Comparison of ENCODE assay signal across 8 cellular contexts in the genomic region with DNA sequence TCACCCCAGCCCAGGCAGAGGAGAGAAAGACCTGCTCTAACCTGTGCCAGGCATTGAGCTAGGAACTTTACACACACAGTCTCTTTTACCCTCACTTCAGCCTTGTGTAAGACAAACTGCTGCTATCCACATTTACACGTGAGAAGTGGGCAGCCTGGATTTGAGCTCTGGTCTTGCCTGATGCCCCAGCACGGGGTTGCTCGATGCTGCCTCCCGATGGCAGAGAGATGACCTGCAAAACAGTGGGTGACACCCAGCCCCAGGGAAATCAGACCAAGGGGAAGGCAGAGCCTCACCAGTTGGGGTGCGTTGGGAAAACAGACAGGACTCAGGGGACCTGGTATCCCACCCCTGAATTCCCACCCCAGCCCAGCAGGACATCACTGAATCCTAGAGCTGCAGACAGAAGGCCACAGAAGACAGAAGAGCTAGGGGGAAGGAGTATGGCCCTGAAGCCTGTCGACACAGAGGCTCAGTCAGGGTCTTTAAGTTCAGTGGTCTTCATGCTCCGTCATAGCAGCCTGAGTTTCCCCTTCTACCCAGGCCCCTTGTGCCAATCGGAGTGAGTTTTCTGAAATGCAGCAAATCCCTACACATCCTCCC. TPM values are rescaled to one million over a fixed set of nuclear protein-coding genes. Genes with fewer than 3 reads are reported as not detected.
A peak's percentile ranks its signal among the peaks of the same experiment; 100 is the strongest.
DNase-seq lines count a peak whose midpoint lies in the region; ATAC-seq, FAIRE-seq and TF ChIP-seq lines count a peak whose summit lies in the region.

No MANE protein-coding gene starts in this region.

- no peak overlapping the region for H3K27ac ChIP-seq in A549
- no peak overlapping the region for H3K27ac ChIP-seq in vagina

- no peak for FAIRE-seq in A549 (lab: Jason Lieb, UNC)

- CTCF ChIA-PET in A549 (lab: Yijun Ruan, JAX), result interaction anchor here (0.5 to 6.7 kb wide), 9 partner anchors 13 to 500 kb away, joined by 3 to 39 read pairs (median 3); no protein-coding TSS in a partner anchor

- TF ChIP-seq EP300 in A549 (IDR thresholded peaks at IDR 0.05), result no peak

- ATAC-seq in A549 (peak; percentile 68 to 85; a peak in 4 of 6 replicates), natural killer cell (peak in 2 of 3 donors; percentile 41 to 51), HG02981 (IDR thresholded peaks at IDR 0.05; ENCODE audit: unreplicated experiment) (no peak)

- intact Hi-C loops in natural killer cell (cut with micrococcal nuclease) (no loop called here), vagina (cut with DNase I) (no loop called here)

- peak in 1 of 2 experiments; percentile 44; a peak in 4 of 5 replicates for TF ChIP-seq RAD21 in A549 (conservative IDR thresholded peaks at IDR 0.05 in 1 of 2, IDR thresholded peaks at IDR 0.05 in 1 of 2)

- H3K36me3 ChIP-seq in NT2/D1 (ENCODE audit: insufficient read depth, insufficient read length, low read length), result no peaks in the 10 kb centered on the region
- H3K36me3 ChIP-seq in vagina, result no peaks in the 10 kb centered on the region

- peaks cover 31 to 49% of the 10 kb centered on the region in 2 donors for H3K27me3 Mint-ChIP-seq in natural killer cell (ENCODE audit: low read depth in 2 of 2)

- TF ChIP-seq POLR2A in A549 (IDR thresholded peaks at IDR 0.05; ENCODE audit: low read length) (no peak), vagina (IDR thresholded peaks at IDR 0.05) (no peak)

- no peak overlapping the region for H3K4me3 Mint-ChIP-seq in natural killer cell

- H3K9me3 ChIP-seq in A549 (peaks cover 5% of the 10 kb centered on the region; the same call in 1 of the 3 replicates), NT2/D1 (ENCODE audit: insufficient read depth, low read length) (peaks cover 10% of the 10 kb centered on the region; the same call in 1 of the 2 replicates), vagina (no peaks in the 10 kb centered on the region)

- TF ChIP-seq CTCF in A549 (IDR thresholded peaks at IDR 0.05) (peak; percentile 39), natural killer cell (IDR thresholded peaks at IDR 0.05) (no peak), vagina (IDR thresholded peaks at IDR 0.05) (no peak)

- peaks cover 3% of the 10 kb centered on the region for H3K27me3 ChIP-seq in NT2/D1 (ENCODE audit: insufficient read depth, insufficient read length)
- no peaks in the 10 kb centered on the region for H3K27me3 ChIP-seq in vagina

- H3K36me3 Mint-ChIP-seq in natural killer cell, result no peaks in the 10 kb centered on the region

- H3K4me3 ChIP-seq in A549 (no peak overlapping the region), NT2/D1 (ENCODE audit: insufficient read length, low read depth) (no peak overlapping the region), vagina (no peak overlapping the region)

- no peaks in the 10 kb centered on the region for H3K9me3 Mint-ChIP-seq in natural killer cell

- H3K4me2 ChIP-seq in A549, result no peak overlapping the region

- H3K4me1 Mint-ChIP-seq in natural killer cell, result peaks cover 18 to 30% of the 10 kb centered on the region in 2 donors

- peak; percentile 43 to 50 for DNase-seq in A549 (ENCODE audit: low read depth in 1 of 2, low spot score in 1 of 2)
- DNase-seq in GM03348 (ENCODE audit: low spot score), result peak; percentile 80
- peak; percentile 27 for DNase-seq in NT2/D1 (ENCODE audit: low read depth, low spot score)
- DNase-seq in dermis blood vessel endothelial cell, result peak; percentile 67
- no peak for DNase-seq in natural killer cell
- no peak for DNase-seq in vagina (ENCODE audit: extremely low spot score in 2 of 2)
- DNase-seq in NCI-H446 treated with DMSO at 0.1 percent for 48 hours (lab: John Stamatoyannopoulos, UW), result no peak

- no peak overlapping the region for H3K27ac Mint-ChIP-seq in natural killer cell

- H3K4me1 ChIP-seq in A549 (no peaks in the 10 kb centered on the region), NT2/D1 (ENCODE audit: insufficient read depth, insufficient read length) (peaks cover 2% of the 10 kb centered on the region), vagina (peaks cover 5% of the 10 kb centered on the region)

- WGBS in A549 (ENCODE audit: missing lambda C conversion rate), result 26% methylated on average over 7 of the region's 8 CpGs

- no peak overlapping the region for H3K9ac ChIP-seq in NT2/D1 (ENCODE audit: insufficient read length, low read depth)

- POLR2A ChIA-PET in A549 (lab: Yijun Ruan, JAX), result interaction anchor here (0.6 kb wide), 2 partner anchors 32 to 130 kb away, joined by 3 to 11 read pairs; a partner anchor contains a TSS

TF ChIP-seq in A549, 52 proteins besides CTCF, POLR2A, EP300 and RAD21:
- TF ChIP-seq RNF2 (IDR thresholded peaks at IDR 0.05; ENCODE audit: borderline replicate concordance, low read depth) (no peak), BHLHE40 (IDR thresholded peaks at IDR 0.05; ENCODE audit: low read depth, low read length) (no peak), FOXS1 (CRISPR knock-in tag; IDR thresholded peaks at IDR 0.05) (no peak), RARB (CRISPR knock-in tag; IDR thresholded peaks at IDR 0.05) (no peak), ESRRA (IDR thresholded peaks at IDR 0.05; ENCODE audit: borderline replicate concordance, low read length) (no peak), RFX5 (IDR thresholded peaks at IDR 0.05) (no peak), FOSL2 (IDR thresholded peaks at IDR 0.05) (no peak), FOSL2 (CRISPR knock-in tag; IDR thresholded peaks at IDR 0.05) (no peak), NR3C1 (IDR thresholded peaks at IDR 0.05) (no peak), NFE2L2 (conservative IDR thresholded peaks at IDR 0.05; ENCODE audit: low read length) (no peak), HEYL (CRISPR knock-in tag; IDR thresholded peaks at IDR 0.05) (no peak), EHF (CRISPR knock-in tag; IDR thresholded peaks at IDR 0.05) (no peak), KDM1A (IDR thresholded peaks at IDR 0.05; ENCODE audit: low read depth) (no peak), NPAS2 (CRISPR knock-in tag; IDR thresholded peaks at IDR 0.05; ENCODE audit: borderline replicate concordance) (no peak), KDM5A (IDR thresholded peaks at IDR 0.05) (no peak)
- TF ChIP-seq, protein P1, sequence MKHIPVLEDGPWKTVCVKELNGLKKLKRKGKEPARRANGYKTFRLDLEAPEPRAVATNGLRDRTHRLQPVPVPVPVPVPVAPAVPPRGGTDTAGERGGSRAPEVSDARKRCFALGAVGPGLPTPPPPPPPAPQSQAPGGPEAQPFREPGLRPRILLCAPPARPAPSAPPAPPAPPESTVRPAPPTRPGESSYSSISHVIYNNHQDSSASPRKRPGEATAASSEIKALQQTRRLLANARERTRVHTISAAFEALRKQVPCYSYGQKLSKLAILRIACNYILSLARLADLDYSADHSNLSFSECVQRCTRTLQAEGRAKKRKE (CRISPR knock-in tag; IDR thresholded peaks at IDR 0.05; ENCODE audit: low read depth), result no peak

RNA-seq across cellular contexts. Expression of a gene that starts 1.0 kb away (rescaled TPM):
- polyA plus RNA-seq in A549 (2011; rRNA removed) (not detected in 2 replicates), A549 (2017; fragmentation: RNase III; extraction: RNeasy Plus Mini Kit Qiagen cat#74134 plus additional on column Dnase treatment) (not detected in 3 replicates)
- polyA plus RNA-seq in A549 (2012; cell fraction: cytosol; rRNA removed), result not detected in 2 replicates
- not detected in 2 replicates for polyA plus RNA-seq in A549 (2012; cell fraction: nucleus; rRNA removed)
- not detected in 2 replicates for polyA minus RNA-seq in A549 (2011; rRNA and poly(A)+ RNA removed)
- total RNA-seq in dermis blood vessel endothelial cell (not detected in 2 replicates), natural killer cell (under 1 TPM in 1 of 3 donors, not detected in 2; 0.20 TPM), vagina (not detected)

RNA-seq across cellular contexts. Expression of a gene that starts 41.3 kb away (rescaled TPM):
- polyA plus RNA-seq in A549 (2011; rRNA removed) (2.2 and 3.5 TPM in 2 replicates), A549 (2017; fragmentation: RNase III; extraction: RNeasy Plus Mini Kit Qiagen cat#74134 plus additional on column Dnase treatment) (0.62 to 1.3 TPM (median 1.0 TPM) in 3 replicates)
- polyA plus RNA-seq in A549 (2012; cell fraction: cytosol; rRNA removed), result 0.25 and 0.34 TPM in 2 replicates
- 0.13 and 0.34 TPM in 2 replicates for polyA plus RNA-seq in A549 (2012; cell fraction: nucleus; rRNA removed)
- polyA minus RNA-seq in A549 (2011; rRNA and poly(A)+ RNA removed), result 1.5 and 1.7 TPM in 2 replicates
- total RNA-seq in dermis blood vessel endothelial cell (0.05 TPM in 1 of 2 replicates, not detected in the other), natural killer cell (not detected), vagina (0.98 TPM)

RNA-seq across cellular contexts. Expression of a gene that starts 44.4 kb away (rescaled TPM):
- polyA plus RNA-seq in A549 (2011; rRNA removed) (0.04 and 0.05 TPM in 2 replicates), A549 (2017; fragmentation: RNase III; extraction: RNeasy Plus Mini Kit Qiagen cat#74134 plus additional on column Dnase treatment) (0.13 to 0.25 TPM (median 0.21 TPM) in 3 replicates)
- 0.07 and 0.10 TPM in 2 replicates for polyA plus RNA-seq in A549 (2012; cell fraction: cytosol; rRNA removed)
- polyA plus RNA-seq in A549 (2012; cell fraction: nucleus; rRNA removed), result 0.28 and 0.33 TPM in 2 replicates
- polyA minus RNA-seq in A549 (2011; rRNA and poly(A)+ RNA removed), result 0.17 and 0.24 TPM in 2 replicates
- total RNA-seq in dermis blood vessel endothelial cell (0.05 and 0.51 TPM in 2 replicates), natural killer cell (not detected), vagina (2.7 TPM)

Comparison
In these comparisons a context has a peak if more than half of its experiments do, and no peak if none do; other contexts are left out.
1. DNase-seq: peak in A549 (2 of 2), GM03348 (single experiment), NT2/D1 (single experiment) and dermis blood vessel endothelial cell (single experiment); none in natural killer cell (single experiment), vagina (0 of 2) and NCI-H446 treated with DMSO at 0.1 percent for 48 hours (single experiment).